Comparison of ENCODE assay signal across 16 cellular contexts in the genomic region with DNA sequence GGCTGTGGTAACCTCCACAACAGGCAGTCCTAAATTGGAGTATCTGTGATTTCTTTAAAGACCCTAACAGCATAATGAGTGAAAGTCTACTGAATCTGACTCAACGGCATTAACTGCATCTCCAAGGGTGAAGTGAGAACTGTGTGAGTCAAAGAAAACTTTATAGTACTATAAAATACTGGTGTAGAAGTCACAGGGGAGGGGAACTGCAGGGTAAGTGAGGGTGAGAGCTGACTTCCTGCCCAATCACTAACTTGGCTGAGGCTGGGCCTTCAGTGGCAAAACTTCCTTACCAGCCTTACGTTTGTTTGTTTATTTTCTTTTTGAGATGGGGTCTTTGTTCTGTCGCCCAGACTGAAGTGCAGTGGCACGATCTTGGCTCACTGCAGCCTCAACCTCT.
DNase-seq lines count a peak whose midpoint lies in the region; FAIRE-seq and TF ChIP-seq lines count a peak whose summit lies in the region.
"Had no signal": no experiment of that assay in that cellular context is flagged by ENCODE, and none has a peak within 500 bp of the region (broad histone marks: within the 10 kb centered on the region; RNA-seq: fewer than 3 reads in every experiment).

No MANE protein-coding gene starts in this region.

- no peak overlapping the region for H3K18ac ChIP-seq in H9 (ENCODE audit: insufficient read length, low read depth, low read length)

- H3K79me2 ChIP-seq in H9 (ENCODE audit: insufficient read depth, low read length): peaks cover 4% of the 10 kb centered on the region; the same call in 1 of the 2 replicates
- H3K79me2 ChIP-seq in endothelial cell of umbilical vein (ENCODE audit: control insufficient read depth, insufficient read depth, low read length): peaks cover 36% of the 10 kb centered on the region

- no peak overlapping the region for H3K4ac ChIP-seq in H9 (ENCODE audit: low read depth, low read length)

- no peak overlapping the region for H2BK5ac ChIP-seq in H9 (ENCODE audit: insufficient read length, low read length)

- no peak for TF ChIP-seq POLR2A in endothelial cell of umbilical vein (IDR thresholded peaks at IDR 0.05; ENCODE audit: low read depth, low read length)

- no TSS peak for BruUV-seq in endothelial cell of umbilical vein (replicated peaks; lab: Mats Ljungman, UMichigan)

- no peaks in the 10 kb centered on the region for H3K27me3 ChIP-seq in H9 (ENCODE audit: insufficient read depth, low read length)
- no peaks in the 10 kb centered on the region for H3K27me3 ChIP-seq in MG63
- H3K27me3 ChIP-seq in endothelial cell of umbilical vein (ENCODE audit: control insufficient read depth in 2 of 2, insufficient read depth in 2 of 2, low read length in 2 of 2): no peaks in the 10 kb centered on the region
- H3K27me3 ChIP-seq in small intestine (ENCODE audit: control insufficient read depth in 2 of 2, insufficient read depth in 2 of 2, low read length in 2 of 2): no peaks in the 10 kb centered on the region
- H3K27me3 ChIP-seq: BLaER1 had no signal

- no peak overlapping the region for H3K56ac ChIP-seq in H9 (ENCODE audit: insufficient read length, low read depth, low read length)

- H3K9me1 ChIP-seq in endothelial cell of umbilical vein (replicated peaks; ENCODE audit: control insufficient read depth, extremely low read depth, insufficient read depth, low read length): no peaks in the 10 kb centered on the region

- no peak overlapping the region for H3K4me2 ChIP-seq in H9 (ENCODE audit: insufficient read depth, insufficient read length, low read length)
- no peak overlapping the region for H3K4me2 ChIP-seq in endothelial cell of umbilical vein (ENCODE audit: insufficient read depth, low read length)
- H3K4me2 ChIP-seq: BLaER1, KMS-11, SK-N-SH had no signal

- no peak for TF ChIP-seq CTCF in H9 (conservative IDR thresholded peaks at IDR 0.05)
- no peak for TF ChIP-seq CTCF in endothelial cell of umbilical vein (IDR thresholded peaks at IDR 0.05; ENCODE audit: extremely low read depth in 1 of 2, insufficient read depth in 1 of 2, low read depth in 1 of 2, low read length in 2 of 2)

- WGBS in H9 (ENCODE audit: extremely low coverage, insufficient read length, low lambda C conversion rate): no CpG with 5 or more reads among the region's 4 CpGs
- 68 to 77% (median 71%) methylated on average over 4 of the region's 4 CpGs for WGBS in small intestine, 3 donors

- H3K9ac ChIP-seq in H9 (ENCODE audit: extremely low read depth, insufficient read length, low read length) (no peak overlapping the region), endothelial cell of umbilical vein (replicated peaks; ENCODE audit: extremely low read depth, insufficient read depth, low read length) (no peak overlapping the region)
- H3K9ac ChIP-seq: BLaER1, KMS-11, SK-N-SH had no signal

- H3K4me3 ChIP-seq in MG63 (no peak overlapping the region), endothelial cell of umbilical vein (replicated peaks in 1 of 3; ENCODE audit: insufficient read depth in 1 of 3, low read depth in 1 of 3, low read length in 3 of 3) (no peak overlapping the region), small intestine (ENCODE audit: low read depth in 1 of 2, low read length in 2 of 2) (no peak overlapping the region)
- H3K4me3 ChIP-seq: BLaER1, HAP-1 had no signal

- no peak for DNase-seq in H9
- DNase-seq in MG63: peak; percentile 22
- peak; percentile 8 for DNase-seq in endothelial cell of umbilical vein (ENCODE audit: low read depth, low spot score)
- peak; percentile 27 for DNase-seq in small intestine
- no peak for DNase-seq in NCI-H446 treated with DMSO at 0.1 percent for 48 hours (lab: John Stamatoyannopoulos, UW)
- DNase-seq in cerebellum (ENCODE audit: low spot score): no peak
- no peak for DNase-seq in NCI-H510A (lab: John Stamatoyannopoulos, UW)
- DNase-seq: MV-4-11, NCI-H1436, NCI-H2081 treated with DMSO at 0.1 percent for 48 hours, NCI-H526, SK-N-SH, T-helper 1 cell had no signal

- H3K27me3 Mint-ChIP-seq in H9 (ENCODE audit: low read depth): no peaks in the 10 kb centered on the region

- H2AFZ ChIP-seq in H9 (ENCODE audit: low read length): no peak overlapping the region
- H2AFZ ChIP-seq in endothelial cell of umbilical vein (ENCODE audit: low read depth, low read length): no peak overlapping the region

- H3K36me3 Mint-ChIP-seq in H9 (ENCODE audit: insufficient read depth in 1 of 3, low read depth in 3 of 3): no peaks in the 10 kb centered on the region

- no peak overlapping the region for H2BK20ac ChIP-seq in H9 (ENCODE audit: low read depth, low read length, poor library complexity, severe bottlenecking)

- no peak overlapping the region for H2BK12ac ChIP-seq in H9 (ENCODE audit: insufficient read length, low read depth, low read length)

- no peak overlapping the region for H2BK120ac ChIP-seq in H9 (ENCODE audit: low read depth, low read length, poor library complexity, severe bottlenecking)

- H3K4me1 Mint-ChIP-seq in H9: peaks cover 11 to 14% of the 10 kb centered on the region in 2 experiments

- no peak overlapping the region for H3K4me3 Mint-ChIP-seq in H9

- no peak overlapping the region for H4K91ac ChIP-seq in H9 (ENCODE audit: insufficient read length, low read depth, low read length)

- no peak overlapping the region for H3K27ac ChIP-seq in H9 (ENCODE audit: insufficient read length, low read depth, low read length)
- H3K27ac ChIP-seq in endothelial cell of umbilical vein (ENCODE audit: insufficient read depth, low read depth, low read length): no peak overlapping the region
- H3K27ac ChIP-seq in small intestine (ENCODE audit: low read depth in 1 of 2, low read length in 1 of 2): no peak overlapping the region
- H3K27ac ChIP-seq: BLaER1, KMS-11 had no signal

- no peaks in the 10 kb centered on the region for H3K9me3 Mint-ChIP-seq in H9

- H3K4me1 ChIP-seq in H9 (ENCODE audit: insufficient read depth, low read length): no peaks in the 10 kb centered on the region; the same call in 1 of the 2 replicates
- no peaks in the 10 kb centered on the region for H3K4me1 ChIP-seq in endothelial cell of umbilical vein (ENCODE audit: control insufficient read depth, extremely low read depth, insufficient read depth, low read length)
- H3K4me1 ChIP-seq in small intestine (ENCODE audit: control insufficient read depth in 2 of 2, insufficient read depth in 1 of 2, low read depth in 1 of 2, low read length in 1 of 2): peaks cover 0 to 1% of the 10 kb centered on the region in 2 donors
- H3K4me1 ChIP-seq: BLaER1, HAP-1 had no signal

- H3K36me3 ChIP-seq in MG63 (no peaks in the 10 kb centered on the region; the same call in 1 of the 2 replicates), endothelial cell of umbilical vein (ENCODE audit: control insufficient read depth in 2 of 2, extremely low read depth in 1 of 2, insufficient read depth in 2 of 2, low read length in 2 of 2) (no peaks in the 10 kb centered on the region), small intestine (ENCODE audit: control insufficient read depth in 2 of 2, insufficient read depth in 2 of 2, low read length in 2 of 2) (peaks cover 0 to 3% of the 10 kb centered on the region in 2 donors)
- H3K36me3 ChIP-seq: BLaER1, HAP-1 had no signal

- POLR2A ChIA-PET in endothelial cell of umbilical vein (lab: Charles Lee): interaction anchor here (0.6 kb wide), 1 partner anchor 200 kb away, joined by 5 read pairs; no protein-coding TSS in a partner anchor

- peak overlapping the region; percentile 10 to 91 (median 45); a peak in 3 of 7 replicates for H3K27ac Mint-ChIP-seq in H9

- no peak overlapping the region for H2BK15ac ChIP-seq in H9 (ENCODE audit: low read depth, low read length)

- H4K20me1 ChIP-seq in H9 (ENCODE audit: control insufficient read depth, insufficient read depth, insufficient read length) (no peaks in the 10 kb centered on the region), endothelial cell of umbilical vein (replicated peaks; ENCODE audit: control insufficient read depth, extremely low read depth, insufficient read depth, low read length) (peaks cover 5% of the 10 kb centered on the region)
- H4K20me1 ChIP-seq: BLaER1 had no signal

- no peaks in the 10 kb centered on the region for H3K9me3 ChIP-seq in H9 (ENCODE audit: control insufficient read depth, low read depth, low read length)
- H3K9me3 ChIP-seq in MG63: no peaks in the 10 kb centered on the region
- H3K9me3 ChIP-seq in endothelial cell of umbilical vein (replicated peaks; ENCODE audit: control insufficient read depth, insufficient read depth, low read length): no peaks in the 10 kb centered on the region
- H3K9me3 ChIP-seq in small intestine (ENCODE audit: control insufficient read depth, low read depth): no peaks in the 10 kb centered on the region
- H3K9me3 ChIP-seq: BLaER1, HAP-1, SK-N-SH had no signal

- H4K8ac ChIP-seq in H9 (replicated peaks; ENCODE audit: insufficient read length, low read depth, low read length): no peak overlapping the region

- CTCF ChIA-PET in endothelial cell of umbilical vein (lab: Charles Lee): interaction anchor here (1.4 kb wide), 1 partner anchor 40 kb away, joined by 3 read pairs; no protein-coding TSS in a partner anchor

- no peak overlapping the region for H3K23ac ChIP-seq in H9 (ENCODE audit: insufficient read length, low read depth, low read length)

- no peak overlapping the region for H2AK5ac ChIP-seq in H9 (ENCODE audit: insufficient read length, low read length)

- H4K5ac ChIP-seq in H9 (ENCODE audit: insufficient read length, low read depth, low read length): no peak overlapping the region

- H3K23me2 ChIP-seq in H9 (ENCODE audit: insufficient read length, low read depth, low read length, poor library complexity, severe bottlenecking): no peaks in the 10 kb centered on the region

- H3K79me1 ChIP-seq in H9 (ENCODE audit: insufficient read depth, low read depth, low read length, poor library complexity, severe bottlenecking): no peaks in the 10 kb centered on the region

- intact Hi-C loops in endothelial cell of umbilical vein (cut with micrococcal nuclease): no loop called here

- no peak overlapping the region for H3K14ac ChIP-seq in H9 (ENCODE audit: insufficient read depth, low read length)

- FAIRE-seq in endothelial cell of umbilical vein (lab: Jason Lieb, UNC) (no peak), small intestine (lab: Jason Lieb, UNC) (no peak)

- H3T11ph ChIP-seq in H9 (ENCODE audit: low read length): no peak overlapping the region

- dilution Hi-C loops in endothelial cell of umbilical vein (cut with MboI; ENCODE audit: extremely low pct_ligation_motif_present, low sequenced_read_pairs): no loop called here

TF ChIP-seq in endothelial cell of umbilical vein, 7 proteins besides CTCF, POLR2A, EP300 and RAD21 (continues in another document):
- TF ChIP-seq GATA2 (IDR thresholded peaks at IDR 0.05; ENCODE audit: insufficient read depth, insufficient read length, low read depth, low read length): no peak
- no peak for TF ChIP-seq POLR2AphosphoS5 (IDR thresholded peaks at IDR 0.05; ENCODE audit: insufficient read depth, low read depth, low read length)
- no peak for TF ChIP-seq FOS (IDR thresholded peaks at IDR 0.05; ENCODE audit: borderline replicate concordance, insufficient read depth, low read length)
- TF ChIP-seq MYC (IDR thresholded peaks at IDR 0.05; ENCODE audit: low read depth, low read length): no peak
- no peak for TF ChIP-seq JUN (IDR thresholded peaks at IDR 0.05; ENCODE audit: borderline replicate concordance, insufficient read depth, insufficient read length, low read depth)

Comparison
In these comparisons a context has a peak if more than half of its experiments do, and no peak if none do; other contexts are left out.
1. DNase-seq: peak in MG63 (single experiment), endothelial cell of umbilical vein (single experiment) and small intestine (single experiment); none in H9 (single experiment), NCI-H446 treated with DMSO at 0.1 percent for 48 hours (single experiment), cerebellum (single experiment) and NCI-H510A (single experiment).